14 cellular contexts compared by ENCODE assay signal in the genomic region with DNA sequence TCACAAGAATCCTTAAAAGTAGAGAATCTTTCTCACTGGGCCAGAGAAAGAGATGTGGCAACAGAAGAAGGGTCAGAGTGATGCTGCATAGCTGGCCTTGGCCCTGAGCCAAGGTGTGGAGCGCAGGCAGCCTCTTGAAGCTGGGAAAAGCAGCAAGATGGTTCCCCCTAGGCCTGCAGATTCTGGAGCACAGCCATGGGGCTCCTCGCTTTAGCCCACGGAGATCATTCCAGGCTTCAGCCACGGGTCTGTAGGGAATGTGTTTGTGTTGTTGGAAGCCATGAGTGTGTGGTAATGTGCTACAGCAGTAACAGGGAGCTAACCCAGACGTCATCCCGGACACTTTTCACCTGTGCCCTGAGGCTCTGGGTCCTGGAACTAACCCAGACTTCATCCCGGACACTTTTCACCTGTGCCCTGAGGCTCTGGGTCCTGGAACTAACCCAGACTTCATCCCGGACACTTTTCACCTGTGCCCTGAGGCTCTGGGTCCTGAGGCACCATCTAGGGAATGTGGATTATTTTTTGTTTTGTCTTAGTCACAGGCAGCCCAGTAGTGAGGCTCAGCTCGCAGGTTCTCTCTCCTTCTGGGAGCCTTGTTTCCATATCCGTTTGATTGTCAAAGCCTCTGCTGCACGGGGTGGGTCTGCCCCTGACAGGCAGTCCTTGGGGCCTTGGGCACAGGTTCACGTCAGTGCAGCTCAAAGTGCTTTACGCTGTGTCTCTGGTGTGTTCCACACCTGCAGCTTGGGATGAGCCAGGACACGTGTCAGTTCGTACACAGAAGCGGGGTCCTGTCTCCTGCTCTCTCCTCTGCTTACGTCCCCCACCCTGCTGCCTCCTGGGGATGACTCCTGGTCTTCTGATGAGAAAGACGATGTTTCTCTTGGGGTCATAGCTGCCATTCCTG. TPM values are rescaled to one million over a fixed set of nuclear protein-coding genes. Genes with fewer than 3 reads are reported as not detected.
A peak's percentile ranks its signal among the peaks of the same experiment; 100 is the strongest.
DNase-seq lines count a peak whose midpoint lies in the region; TF ChIP-seq lines count a peak whose summit lies in the region.
"Had no signal": no experiment of that assay in that cellular context is flagged by ENCODE, and none has a peak within 500 bp of the region (broad histone marks: within the 10 kb centered on the region; RNA-seq: fewer than 3 reads in every experiment).

No MANE protein-coding gene starts in this region.

- intact Hi-C loops in sigmoid colon (cut with DNase I), result no loop called here

- TF ChIP-seq EP300 in sigmoid colon (IDR thresholded peaks at IDR 0.05), result no peak

- TF ChIP-seq CTCF in fibroblast of mammary gland (conservative IDR thresholded peaks at IDR 0.05; ENCODE audit: control insufficient read depth, insufficient read depth, low read depth, low read length), result no peak
- no peak for TF ChIP-seq CTCF in sigmoid colon (IDR thresholded peaks at IDR 0.05)

- H3K27me3 Mint-ChIP-seq in T-helper 2 cell treated with Interferon-gamma antibody and Interleukin-4, amounts not matched to agents 5 μg/mL and 100 μg/mL, for 36 hours (ENCODE audit: low read depth), result no peaks in the 10 kb centered on the region
- H3K27me3 Mint-ChIP-seq: activated naive CD4-positive, alpha-beta T cell treated with anti-CD3 and anti-CD28 coated beads, Interleukin-2, amount 10 ng/mL, durations not matched to agents 7 days and 5 days had no signal

- peaks cover 25% of the 10 kb centered on the region for H3K4me1 Mint-ChIP-seq in T-helper 2 cell treated with Interferon-gamma antibody and Interleukin-4, amounts not matched to agents 5 μg/mL and 100 μg/mL, for 36 hours (ENCODE audit: low read depth)

- peaks cover 0 to 6% (median 4%) of the 10 kb centered on the region in 4 donors for H3K9me3 ChIP-seq in sigmoid colon
- H3K9me3 ChIP-seq: SJCRH30 had no signal

- 84 to 86% methylated on average over 18 of the region's 18 CpGs for WGBS in sigmoid colon, 2 donors

- no peaks in the 10 kb centered on the region for H3K4me1 ChIP-seq in sigmoid colon
- H3K4me1 ChIP-seq: SJCRH30 had no signal

- H3K27ac ChIP-seq in sigmoid colon, result no peak overlapping the region
- H3K27ac ChIP-seq: SJCRH30 had no signal

- no peak for DNase-seq in T-helper 2 cell treated with Interferon-gamma antibody and Interleukin-4, amounts not matched to agents 5 μg/mL and 100 μg/mL, for 36 hours (ENCODE audit: low spot score)
- DNase-seq in T-helper 2 cell, result no peak
- DNase-seq in NCI-H510A (lab: John Stamatoyannopoulos, UW), result peak; percentile 62
- peak; percentile 39 for DNase-seq in fibroblast of mammary gland (ENCODE audit: low read depth)
- peak; percentile 34 for DNase-seq in sigmoid colon
- DNase-seq in amygdala (lab: John Stamatoyannopoulos, UW), result no peak
- no peak for DNase-seq in T-helper 1 cell
- DNase-seq in NCI-H446 treated with DMSO at 0.1 percent for 48 hours (lab: John Stamatoyannopoulos, UW), result no peak
- DNase-seq: activated naive CD4-positive, alpha-beta T cell treated with anti-CD3 and anti-CD28 coated beads, Interleukin-2, amount 10 ng/mL, durations not matched to agents 7 days and 5 days; cortex of kidney; DND-41; NCI-H2029; SJCRH30; stimulated activated CD4-positive, alpha-beta T cell treated with anti-CD3 and anti-CD28 coated beads, Interleukin-2, amount 100 ng/mL, for 48 hours had no signal

- H3K4me3 Mint-ChIP-seq in T-helper 2 cell treated with Interferon-gamma antibody and Interleukin-4, amounts not matched to agents 5 μg/mL and 100 μg/mL, for 36 hours, result no peak overlapping the region
- H3K4me3 Mint-ChIP-seq: activated naive CD4-positive, alpha-beta T cell treated with anti-CD3 and anti-CD28 coated beads, Interleukin-2, amount 10 ng/mL, durations not matched to agents 7 days and 5 days had no signal

- peaks cover 0 to 14% (median 0%) of the 10 kb centered on the region in 3 donors for H3K27me3 ChIP-seq in sigmoid colon
- H3K27me3 ChIP-seq: SJCRH30 had no signal

- H3K4me3 ChIP-seq in fibroblast of mammary gland (ENCODE audit: control insufficient read depth, low read depth, low read length), result no peak overlapping the region
- H3K4me3 ChIP-seq in sigmoid colon, result no peak overlapping the region
- H3K4me3 ChIP-seq: SJCRH30 had no signal

- H3K36me3 Mint-ChIP-seq in T-helper 2 cell treated with Interferon-gamma antibody and Interleukin-4, amounts not matched to agents 5 μg/mL and 100 μg/mL, for 36 hours (ENCODE audit: low read depth), result peaks cover 74% of the 10 kb centered on the region

- no peaks in the 10 kb centered on the region for H3K36me3 ChIP-seq in sigmoid colon
- H3K36me3 ChIP-seq: SJCRH30 had no signal

- H3K9me3 Mint-ChIP-seq in T-helper 2 cell treated with Interferon-gamma antibody and Interleukin-4, amounts not matched to agents 5 μg/mL and 100 μg/mL, for 36 hours, result peaks cover 32% of the 10 kb centered on the region

- H3K27ac Mint-ChIP-seq in T-helper 2 cell treated with Interferon-gamma antibody and Interleukin-4, amounts not matched to agents 5 μg/mL and 100 μg/mL, for 36 hours, result peak overlapping the region; percentile 8
- H3K27ac Mint-ChIP-seq: activated naive CD4-positive, alpha-beta T cell treated with anti-CD3 and anti-CD28 coated beads, Interleukin-2, amount 10 ng/mL, durations not matched to agents 7 days and 5 days had no signal

- no peak for TF ChIP-seq POLR2A in sigmoid colon (IDR thresholded peaks at IDR 0.05)

RNA-seq across cellular contexts. Expression of a gene that starts 56.3 kb away (rescaled TPM):
- total RNA-seq in sigmoid colon, result 10 to 100 TPM; 45.7 to 68.7 (median 48.5) TPM
- polyA plus RNA-seq in sigmoid colon, result 10 to 100 TPM; 18.6 to 60.9 (median 36.1) TPM

Comparison
In these comparisons a context has a peak if more than half of its experiments do, and no peak if none do; other contexts are left out.
1. DNase-seq: peak in NCI-H510A (single experiment), fibroblast of mammary gland (single experiment) and sigmoid colon (single experiment); none in T-helper 2 cell treated with Interferon-gamma antibody and Interleukin-4, amounts not matched to agents 5 μg/mL and 100 μg/mL, for 36 hours (single experiment), T-helper 2 cell (0 of 5), amygdala (0 of 56), T-helper 1 cell (0 of 5) and NCI-H446 treated with DMSO at 0.1 percent for 48 hours (single experiment).